ENCODE assay signal across 9 cellular contexts in the genomic region with DNA sequence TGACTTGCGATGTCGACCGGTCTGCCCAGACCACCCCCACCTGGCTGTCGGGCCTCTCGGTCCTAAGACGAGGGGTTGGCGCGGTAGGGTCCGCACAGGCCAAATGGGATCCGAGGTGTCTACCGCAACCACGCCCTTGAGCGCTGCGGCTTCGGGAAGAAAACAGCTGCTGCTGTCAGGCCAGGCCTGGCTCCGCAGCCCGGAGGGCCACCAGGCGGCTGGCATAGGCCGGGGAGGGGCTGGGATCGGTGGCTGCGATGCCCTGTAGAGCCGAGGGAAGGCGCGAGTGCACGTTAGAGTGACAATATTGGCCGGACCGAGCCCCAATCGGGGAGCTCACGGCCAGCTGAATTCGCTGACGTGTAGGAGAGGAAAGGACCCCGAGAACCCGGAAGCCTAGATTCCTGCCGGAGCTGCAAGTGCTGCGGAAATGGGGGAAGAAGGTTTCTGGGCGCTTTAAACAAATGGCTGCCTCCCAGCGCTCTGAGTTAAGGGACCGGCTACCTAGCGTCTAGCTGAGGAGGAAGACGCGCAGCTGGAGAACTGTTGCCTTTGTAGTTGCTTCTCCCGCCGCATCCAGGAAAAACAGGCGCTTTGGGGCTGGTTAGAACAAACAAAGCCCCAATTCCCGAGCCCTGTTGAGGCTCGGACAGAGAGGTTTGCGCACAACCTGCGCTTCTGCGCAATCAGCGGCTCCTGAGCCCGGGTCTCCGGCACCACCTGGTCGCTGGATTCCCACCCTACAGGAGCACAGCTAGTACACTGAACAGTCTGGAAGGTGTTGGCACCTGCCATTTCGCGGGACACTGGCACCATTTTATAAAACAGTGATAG. TPM values are rescaled to one million over a fixed set of nuclear protein-coding genes. Genes with fewer than 3 reads are reported as not detected.
DNase-seq lines count a peak whose midpoint lies in the region; ATAC-seq and TF ChIP-seq lines count a peak whose summit lies in the region.
"Had no signal": no experiment of that assay in that cellular context is flagged by ENCODE, and none has a peak within 500 bp of the region (broad histone marks: within the 10 kb centered on the region; RNA-seq: fewer than 3 reads in every experiment).

No MANE protein-coding gene starts in this region.

- WGBS in gastroesophageal sphincter (ENCODE audit: low coverage in 1 of 2), 2 donors, result 2 to 3% methylated on average over 11 to 12 of the region's 55 CpGs

- peak overlapping the region; percentile 91 for H3K4me3 Mint-ChIP-seq in osteocyte (ENCODE audit: unreplicated experiment)

- H3K9me3 Mint-ChIP-seq in osteocyte (ENCODE audit: unreplicated experiment), result no peaks in the 10 kb centered on the region

- peaks cover 0 to 15% (median 0%) of the 10 kb centered on the region in 3 donors for H3K9me3 ChIP-seq in gastroesophageal sphincter

- DNase-seq in DMS114 treated with DMSO at 0.1 percent for 48 hours (lab: John Stamatoyannopoulos, UW; ENCODE audit: unreplicated experiment) (peak; percentile 53), osteocyte (ENCODE audit: extremely low spot score, unreplicated experiment) (peak; percentile 96), GM13977 (ENCODE audit: low spot score) (no peak)
- DNase-seq in stimulated activated CD4-positive, alpha-beta T cell treated with anti-CD3 and anti-CD28 coated beads, Interleukin-2, amount 100 ng/mL, for 24 hours, result no peak
- no peak for DNase-seq in activated effector memory CD4-positive, alpha-beta T cell treated with anti-CD3 and anti-CD28 coated beads, Interleukin-2, amount 50 U/mL, for 16 hours

- TF ChIP-seq POLR2A in gastroesophageal sphincter (IDR thresholded peaks at IDR 0.05), result no peak

- peak overlapping the region; percentile 99 for H3K27ac Mint-ChIP-seq in osteocyte (ENCODE audit: unreplicated experiment)

- peak overlapping the region in 1 of 2 donors; percentile 34 for H3K4me3 ChIP-seq in gastroesophageal sphincter
- H3K4me3 ChIP-seq: GM12878 had no signal

- ATAC-seq in gastroesophageal sphincter (peak; percentile 20), GM21786 (IDR thresholded peaks at IDR 0.05; ENCODE audit: unreplicated experiment) (no peak)
- ATAC-seq: GM12878 had no signal

- peaks cover 18% of the 10 kb centered on the region for H3K36me3 Mint-ChIP-seq in osteocyte (ENCODE audit: unreplicated experiment)

- peaks cover 30% of the 10 kb centered on the region for H3K4me1 Mint-ChIP-seq in osteocyte (ENCODE audit: unreplicated experiment)

- peaks cover 100% of the 10 kb centered on the region for H3K27me3 ChIP-seq in gastroesophageal sphincter

- in situ Hi-C loops in GM13977 (cut with MboI; ENCODE audit: low pct_unique_long_range_greater_than_20kb, low sequenced_read_pairs, unreplicated experiment), result no loop called here

- H3K27ac ChIP-seq in gastroesophageal sphincter, result no peak overlapping the region

- TF ChIP-seq CTCF in gastroesophageal sphincter (IDR thresholded peaks at IDR 0.05) (no peak), osteocyte (IDR thresholded peaks at IDR 0.05) (peak; percentile 68), GM13977 (IDR thresholded peaks at IDR 0.05; ENCODE audit: extremely low read depth, insufficient read depth, missing control alignments) (no peak)

- no peaks in the 10 kb centered on the region for H3K36me3 ChIP-seq in gastroesophageal sphincter

- no peaks in the 10 kb centered on the region for H3K27me3 Mint-ChIP-seq in osteocyte (ENCODE audit: unreplicated experiment)

- TF ChIP-seq EP300 in gastroesophageal sphincter (IDR thresholded peaks at IDR 0.05), result no peak

- peaks cover 0 to 60% (median 20%) of the 10 kb centered on the region in 3 donors for H3K4me1 ChIP-seq in gastroesophageal sphincter

TF ChIP-seq in PFSK-1, 5 proteins besides CTCF, POLR2A, EP300 and RAD21:
- TF ChIP-seq FOXP2 (optimal IDR thresholded peaks at IDR 0.05; ENCODE audit: borderline replicate concordance, extremely low read depth, extremely low read length, insufficient read depth), result peak; percentile 35
- TF ChIP-seq SIN3A (IDR thresholded peaks at IDR 0.05; ENCODE audit: borderline replicate concordance, insufficient read depth, low read length), result no peak
- TF ChIP-seq POLR2AphosphoS5 (IDR thresholded peaks at IDR 0.05; ENCODE audit: low read depth, low read length), result no peak; the same call in 1 of the 2 replicates
- no peak for TF ChIP-seq TAF1 (IDR thresholded peaks at IDR 0.05; ENCODE audit: borderline replicate concordance, insufficient read depth, low read length)
- TF ChIP-seq, protein P1, sequence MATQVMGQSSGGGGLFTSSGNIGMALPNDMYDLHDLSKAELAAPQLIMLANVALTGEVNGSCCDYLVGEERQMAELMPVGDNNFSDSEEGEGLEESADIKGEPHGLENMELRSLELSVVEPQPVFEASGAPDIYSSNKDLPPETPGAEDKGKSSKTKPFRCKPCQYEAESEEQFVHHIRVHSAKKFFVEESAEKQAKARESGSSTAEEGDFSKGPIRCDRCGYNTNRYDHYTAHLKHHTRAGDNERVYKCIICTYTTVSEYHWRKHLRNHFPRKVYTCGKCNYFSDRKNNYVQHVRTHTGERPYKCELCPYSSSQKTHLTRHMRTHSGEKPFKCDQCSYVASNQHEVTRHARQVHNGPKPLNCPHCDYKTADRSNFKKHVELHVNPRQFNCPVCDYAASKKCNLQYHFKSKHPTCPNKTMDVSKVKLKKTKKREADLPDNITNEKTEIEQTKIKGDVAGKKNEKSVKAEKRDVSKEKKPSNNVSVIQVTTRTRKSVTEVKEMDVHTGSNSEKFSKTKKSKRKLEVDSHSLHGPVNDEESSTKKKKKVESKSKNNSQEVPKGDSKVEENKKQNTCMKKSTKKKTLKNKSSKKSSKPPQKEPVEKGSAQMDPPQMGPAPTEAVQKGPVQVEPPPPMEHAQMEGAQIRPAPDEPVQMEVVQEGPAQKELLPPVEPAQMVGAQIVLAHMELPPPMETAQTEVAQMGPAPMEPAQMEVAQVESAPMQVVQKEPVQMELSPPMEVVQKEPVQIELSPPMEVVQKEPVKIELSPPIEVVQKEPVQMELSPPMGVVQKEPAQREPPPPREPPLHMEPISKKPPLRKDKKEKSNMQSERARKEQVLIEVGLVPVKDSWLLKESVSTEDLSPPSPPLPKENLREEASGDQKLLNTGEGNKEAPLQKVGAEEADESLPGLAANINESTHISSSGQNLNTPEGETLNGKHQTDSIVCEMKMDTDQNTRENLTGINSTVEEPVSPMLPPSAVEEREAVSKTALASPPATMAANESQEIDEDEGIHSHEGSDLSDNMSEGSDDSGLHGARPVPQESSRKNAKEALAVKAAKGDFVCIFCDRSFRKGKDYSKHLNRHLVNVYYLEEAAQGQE (IDR thresholded peaks at IDR 0.05; ENCODE audit: insufficient read depth in 1 of 2, low read depth in 2 of 2, low read length in 2 of 2), result no peak

RNA-seq across cellular contexts. Expression of a gene that starts 14.0 kb away (rescaled TPM):
- polyA plus RNA-seq in PFSK-1 (2012; ENCODE audit: insufficient read length, low read depth), result 2.7 TPM
- total RNA-seq in gastroesophageal sphincter (under 1 TPM in 1 of 4 donors, not detected in 3; 0.13 TPM), osteocyte (8.6 and 8.8 TPM in 2 replicates)
- total RNA-seq: GM12878 had no signal
- polyA plus RNA-seq: GM12878 had no signal

RNA-seq across cellular contexts. Expression of a gene that starts 16.9 kb away (rescaled TPM):
- 25.9 TPM for polyA plus RNA-seq in PFSK-1 (2012; ENCODE audit: insufficient read length, low read depth)
- total RNA-seq in gastroesophageal sphincter, result under 1 TPM in 2 of 4 donors, not detected in 2; 0.08 to 0.27 TPM
- 89.9 and 96.9 TPM in 2 replicates for total RNA-seq in osteocyte
- total RNA-seq: GM12878 had no signal
- polyA plus RNA-seq: GM12878 had no signal

Comparison
In these comparisons a context has a peak if more than half of its experiments do, and no peak if none do; other contexts are left out.
1. DNase-seq: peak in DMS114 treated with DMSO at 0.1 percent for 48 hours (single experiment) and osteocyte (single experiment); none in GM13977 (single experiment), stimulated activated CD4-positive, alpha-beta T cell treated with anti-CD3 and anti-CD28 coated beads, Interleukin-2, amount 100 ng/mL, for 24 hours (0 of 2) and activated effector memory CD4-positive, alpha-beta T cell treated with anti-CD3 and anti-CD28 coated beads, Interleukin-2, amount 50 U/mL, for 16 hours (single experiment).
2. RNA of a gene that starts 16.9 kb away (total RNA-seq): 89.9 to 96.9 TPM in osteocyte; 0.08 to 0.27 TPM in gastroesophageal sphincter; every median in the first group is over 10 times any median in the second.